8 cellular contexts compared by ENCODE assay signal in genomic region chr22:36386351-36386899, GRCh38. TPM values are rescaled to one million over a fixed set of nuclear protein-coding genes. Genes with fewer than 3 reads are reported as not detected.
A peak's percentile ranks its signal among the peaks of the same experiment; 100 is the strongest.
DNase-seq lines count a peak whose midpoint lies in the region.

No MANE protein-coding gene starts in this region.

- peaks cover 39% of the 10 kb centered on the region for H3K4me1 Mint-ChIP-seq in T-helper 2 cell treated with Interferon-gamma antibody and Interleukin-4, amounts not matched to agents 5 μg/mL and 100 μg/mL, for 36 hours (ENCODE audit: low read depth)

- peaks cover 42% of the 10 kb centered on the region for H3K36me3 Mint-ChIP-seq in T-helper 2 cell treated with Interferon-gamma antibody and Interleukin-4, amounts not matched to agents 5 μg/mL and 100 μg/mL, for 36 hours (ENCODE audit: low read depth)

- WGBS in thymus = 2% methylated on average over 18 of the region's 18 CpGs

- H3K27ac Mint-ChIP-seq in T-helper 2 cell treated with Interferon-gamma antibody and Interleukin-4, amounts not matched to agents 5 μg/mL and 100 μg/mL, for 36 hours = peak overlapping the region; percentile 97

- no peaks in the 10 kb centered on the region for H3K27me3 Mint-ChIP-seq in T-helper 2 cell treated with Interferon-gamma antibody and Interleukin-4, amounts not matched to agents 5 μg/mL and 100 μg/mL, for 36 hours (ENCODE audit: low read depth)

- peak; percentile 42 for DNase-seq in stimulated activated CD4-positive, alpha-beta T cell treated with anti-CD3 and anti-CD28 coated beads, Interleukin-12 subunit alpha, Interleukin-12 subunit beta, amount 100 ng/mL, for 4 hours
- DNase-seq in stimulated activated CD4-positive, alpha-beta T cell treated with anti-CD3 and anti-CD28 coated beads, Interleukin-2, amount 100 ng/mL, for 48 hours = no peak
- DNase-seq in HK-2 (ENCODE audit: unreplicated experiment) = peak; percentile 71
- peak; percentile 72 for DNase-seq in T-helper 2 cell treated with Interferon-gamma antibody and Interleukin-4, amounts not matched to agents 5 μg/mL and 100 μg/mL, for 36 hours (ENCODE audit: low spot score)
- peak in 1 of 3 donors; percentile 47 for DNase-seq in effector memory CD4-positive, alpha-beta T cell
- no peak for DNase-seq in dedifferentiated amniotic fluid mesenchymal stem cell (ENCODE audit: extremely low spot score)

- H3K27me3 ChIP-seq in effector memory CD4-positive, alpha-beta T cell (replicated peaks; ENCODE audit: control insufficient read depth, insufficient read depth, low read length, poor library complexity, severe bottlenecking) = no peaks in the 10 kb centered on the region
- H3K27me3 ChIP-seq in mononuclear cell (ENCODE audit: insufficient read depth, low read length) (no peaks in the 10 kb centered on the region), thymus (ENCODE audit: control insufficient read depth, insufficient read depth) (no peaks in the 10 kb centered on the region)

- H3K4me3 Mint-ChIP-seq in T-helper 2 cell treated with Interferon-gamma antibody and Interleukin-4, amounts not matched to agents 5 μg/mL and 100 μg/mL, for 36 hours = peak overlapping the region; percentile 94

- peak overlapping the region; percentile 92 for H3K4me3 ChIP-seq in effector memory CD4-positive, alpha-beta T cell (ENCODE audit: insufficient read depth, low read depth, low read length, poor library complexity, severe bottlenecking)
- H3K4me3 ChIP-seq in mononuclear cell (ENCODE audit: low read length) (peak overlapping the region; percentile 95), thymus (ENCODE audit: low read length) (peak overlapping the region; percentile 79)

- H3K9me3 Mint-ChIP-seq in T-helper 2 cell treated with Interferon-gamma antibody and Interleukin-4, amounts not matched to agents 5 μg/mL and 100 μg/mL, for 36 hours = no peaks in the 10 kb centered on the region

- peaks cover 34% of the 10 kb centered on the region for H3K4me1 ChIP-seq in effector memory CD4-positive, alpha-beta T cell (ENCODE audit: control insufficient read depth, insufficient read depth, low read length, poor library complexity, severe bottlenecking)
- H3K4me1 ChIP-seq in mononuclear cell (ENCODE audit: insufficient read depth, low read length) (peaks cover 68% of the 10 kb centered on the region), thymus (ENCODE audit: control insufficient read depth, insufficient read depth, low read length) (peaks cover 15% of the 10 kb centered on the region)

- peak overlapping the region; percentile 88 for H3K27ac ChIP-seq in effector memory CD4-positive, alpha-beta T cell (ENCODE audit: insufficient read depth, low read length, poor library complexity, severe bottlenecking)
- H3K27ac ChIP-seq in thymus (ENCODE audit: low read depth) = peak overlapping the region; percentile 96

- peaks cover 3% of the 10 kb centered on the region for H3K36me3 ChIP-seq in effector memory CD4-positive, alpha-beta T cell (ENCODE audit: control insufficient read depth, insufficient read depth, low read length)
- peaks cover 12% of the 10 kb centered on the region for H3K36me3 ChIP-seq in thymus (ENCODE audit: control insufficient read depth, insufficient read depth)

- no peaks in the 10 kb centered on the region for H3K9me3 ChIP-seq in effector memory CD4-positive, alpha-beta T cell (ENCODE audit: control insufficient read depth, low read length)
- no peaks in the 10 kb centered on the region for H3K9me3 ChIP-seq in mononuclear cell (ENCODE audit: low read depth, low read length)
- H3K9me3 ChIP-seq in thymus (ENCODE audit: control insufficient read depth) = no peaks in the 10 kb centered on the region

RNA-seq across cellular contexts. Expression of gene MYH9, which starts 1.3 kb away (rescaled TPM):
- 340 TPM for total RNA-seq in mononuclear cell
- polyA plus RNA-seq in thymus = 155 TPM

Comparison
In these comparisons a context has a peak if more than half of its experiments do, and no peak if none do; other contexts are left out.
1. DNase-seq: peak in stimulated activated CD4-positive, alpha-beta T cell treated with anti-CD3 and anti-CD28 coated beads, Interleukin-12 subunit alpha, Interleukin-12 subunit beta, amount 100 ng/mL, for 4 hours (single experiment), HK-2 (single experiment) and T-helper 2 cell treated with Interferon-gamma antibody and Interleukin-4, amounts not matched to agents 5 μg/mL and 100 μg/mL, for 36 hours (single experiment); none in stimulated activated CD4-positive, alpha-beta T cell treated with anti-CD3 and anti-CD28 coated beads, Interleukin-2, amount 100 ng/mL, for 48 hours (0 of 2) and dedifferentiated amniotic fluid mesenchymal stem cell (single experiment).
2. Peak in every context shown above with its lines, with median percentiles within 50 percentile points of each other: H3K4me3 ChIP-seq.